ENCODE assay signal across 1 cellular context in the genomic region with DNA sequence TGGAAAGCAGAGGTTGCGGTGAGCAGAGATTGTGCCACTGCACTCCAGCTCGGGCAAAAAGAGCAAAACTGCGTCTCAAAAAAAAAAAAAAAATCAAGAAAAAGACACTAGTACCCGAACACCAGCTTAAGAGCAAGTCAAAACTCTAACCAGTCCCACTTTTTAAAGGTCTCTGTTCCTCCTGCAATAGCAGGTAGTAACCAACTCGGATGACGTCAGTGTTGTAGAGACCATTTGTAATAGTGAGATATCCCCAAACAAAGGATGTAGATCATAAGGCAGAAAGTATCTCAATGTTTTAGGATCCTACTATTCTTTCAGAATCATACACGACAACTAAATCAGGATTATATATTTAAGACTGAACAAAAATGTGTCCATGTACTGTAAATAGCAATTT.
TF ChIP-seq lines count a peak whose summit lies in the region.

No MANE protein-coding gene starts in this region.

TF ChIP-seq in endothelial cell of umbilical vein, 7 proteins besides CTCF, POLR2A, EP300 and RAD21:
- TF ChIP-seq JUN (IDR thresholded peaks at IDR 0.05; ENCODE audit: borderline replicate concordance, insufficient read depth, insufficient read length, low read depth) (no peak), MYC (IDR thresholded peaks at IDR 0.05; ENCODE audit: low read depth, low read length) (no peak), MAX (IDR thresholded peaks at IDR 0.05; ENCODE audit: insufficient read depth, insufficient read length) (no peak), EZH2 (IDR thresholded peaks at IDR 0.05; ENCODE audit: borderline replicate concordance, low read depth, low read length, severe bottlenecking) (no peak), POLR2AphosphoS5 (IDR thresholded peaks at IDR 0.05; ENCODE audit: insufficient read depth, low read depth, low read length) (no peak), GATA2 (IDR thresholded peaks at IDR 0.05; ENCODE audit: insufficient read depth, insufficient read length, low read depth, low read length) (no peak), FOS (IDR thresholded peaks at IDR 0.05; ENCODE audit: borderline replicate concordance, insufficient read depth, low read length) (no peak)
